Comparison of ENCODE assay signal across 1 cellular context in genomic region chr1:109984190-109984455, GRCh38.
TF ChIP-seq lines count a peak whose summit lies in the region.

No MANE protein-coding gene starts in this region.

TF ChIP-seq in H1, 55 proteins besides CTCF, POLR2A, EP300 and RAD21 (continued from another document):
- no peak for TF ChIP-seq ATF2 (IDR thresholded peaks at IDR 0.05; ENCODE audit: low read length)
